33 cellular contexts compared by ENCODE assay signal in the genomic region with DNA sequence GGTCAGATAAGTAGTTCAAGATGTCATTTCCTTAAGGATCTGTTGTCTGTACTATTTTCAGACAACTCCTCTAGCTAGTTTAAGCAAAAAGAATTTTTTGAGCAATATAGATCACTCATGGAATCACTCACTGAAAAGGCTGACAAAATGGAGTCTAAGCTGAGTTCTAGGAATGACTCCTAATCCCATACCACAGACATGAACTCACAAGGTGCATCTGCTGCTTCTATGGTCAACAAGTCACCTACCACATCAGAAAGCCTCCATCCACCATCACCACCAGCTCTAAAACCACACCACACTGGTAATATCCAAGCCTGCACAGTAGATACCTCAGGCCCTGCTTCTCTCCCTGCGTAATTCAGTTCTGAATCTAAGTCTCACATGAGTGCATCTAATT. TPM values are rescaled to one million over a fixed set of nuclear protein-coding genes. Genes with fewer than 3 reads are reported as not detected.
"Had no signal": no experiment of that assay in that cellular context is flagged by ENCODE, and none has a peak within 500 bp of the region (broad histone marks: within the 10 kb centered on the region; RNA-seq: fewer than 3 reads in every experiment).

No MANE protein-coding gene starts in this region.

- H3K4me3 ChIP-seq: pancreas, psoas muscle, sigmoid colon, smooth muscle cell, uterus had no signal

- DNase-seq: activated CD4-positive, alpha-beta T cell treated with anti-CD3 and anti-CD28 coated beads, Interleukin-2, amount 10 ng/mL, durations not matched to agents 24 days and 14 days; activated CD8-positive, alpha-beta memory T cell treated with anti-CD3 and anti-CD28 coated beads, Interleukin-2, amount 10 ng/mL, durations not matched to agents 7 days and 5 days; activated CD8-positive, alpha-beta T cell treated with anti-CD3 and anti-CD28 coated beads, Interleukin-2, amount 10 ng/mL, durations not matched to agents 7 days and 5 days; brain microvascular endothelial cell; central memory CD4-positive, alpha-beta T cell; endodermal cell; foreskin fibroblast; head of caudate nucleus; hippocampal formation; left cardiac atrium; left ventricle myocardium superior; naive B cell; nephron progenitor cell; pancreas; psoas muscle; sigmoid colon; stimulated activated CD4-positive, alpha-beta T cell treated with anti-CD3 and anti-CD28 coated beads, Interleukin-15, amount 100 ng/mL, for 24 hours; substantia nigra; SW 1271; T1000; uterus; WERI-Rb-1 had no signal

- H3K36me3 ChIP-seq: uterus had no signal

- H3K4me1 ChIP-seq: pancreas, psoas muscle, sigmoid colon, uterus had no signal

- H3K9me3 Mint-ChIP-seq: activated CD4-positive, alpha-beta T cell treated with anti-CD3 and anti-CD28 coated beads, Interleukin-2, amount 10 ng/mL, durations not matched to agents 24 days and 14 days; naive B cell; T-helper 1 cell treated with Interleukin-12 subunit alpha and Interleukin-12 subunit beta and Interleukin-4 antibody, amounts not matched to agents 30 μg/mL and 1 μg/mL, for 36 hours had no signal

- H3K27me3 Mint-ChIP-seq: activated CD4-positive, alpha-beta T cell treated with anti-CD3 and anti-CD28 coated beads, Interleukin-2, amount 10 ng/mL, durations not matched to agents 24 days and 14 days; activated CD8-positive, alpha-beta memory T cell treated with anti-CD3 and anti-CD28 coated beads, Interleukin-2, amount 10 ng/mL, durations not matched to agents 7 days and 5 days; activated naive CD8-positive, alpha-beta T cell; naive B cell; stimulated activated naive CD8-positive, alpha-beta T cell treated with anti-CD3 and anti-CD28 coated beads, Interleukin-15, Interleukin-2, amounts not matched to agents 100 ng/mL and 50 ng/mL, for 24 hours; type B pancreatic cell had no signal

- H3K27ac ChIP-seq: brain microvascular endothelial cell, neutrophil, pancreas, psoas muscle, sigmoid colon, uterus, WERI-Rb-1 had no signal

- ATAC-seq: activated CD8-positive, alpha-beta memory T cell treated with anti-CD3 and anti-CD28 coated beads, Interleukin-2, amount 10 ng/mL, durations not matched to agents 7 days and 5 days; activated CD8-positive, alpha-beta T cell treated with anti-CD3 and anti-CD28 coated beads, Interleukin-2, amount 10 ng/mL, durations not matched to agents 7 days and 5 days; esophagus mucosa; left cardiac atrium; left ventricle myocardium superior; pancreas; psoas muscle had no signal

- H3K9me3 ChIP-seq: neutrophil, pancreas, psoas muscle, sigmoid colon, uterus had no signal

- H3K4me1 Mint-ChIP-seq: endodermal cell, naive B cell, nephron progenitor cell had no signal

- H3K27ac Mint-ChIP-seq: activated CD4-positive, alpha-beta T cell treated with anti-CD3 and anti-CD28 coated beads, Interleukin-2, amount 10 ng/mL, durations not matched to agents 24 days and 14 days; activated CD8-positive, alpha-beta memory T cell treated with anti-CD3 and anti-CD28 coated beads, Interleukin-2, amount 10 ng/mL, durations not matched to agents 7 days and 5 days; activated CD8-positive, alpha-beta T cell treated with anti-CD3 and anti-CD28 coated beads, Interleukin-2, amount 10 ng/mL, durations not matched to agents 7 days and 5 days; activated naive CD8-positive, alpha-beta T cell; endodermal cell; nephron progenitor cell; stimulated activated naive CD8-positive, alpha-beta T cell treated with anti-CD3 and anti-CD28 coated beads, Interleukin-15, Interleukin-2, amounts not matched to agents 100 ng/mL and 50 ng/mL, for 24 hours; T-helper 1 cell treated with Interleukin-12 subunit alpha and Interleukin-12 subunit beta and Interleukin-4 antibody, amounts not matched to agents 30 μg/mL and 1 μg/mL, for 36 hours; type B pancreatic cell had no signal

- H3K27me3 ChIP-seq: brain microvascular endothelial cell, neutrophil, pancreas, sigmoid colon, uterus had no signal

- H3K4me3 Mint-ChIP-seq: activated CD4-positive, alpha-beta T cell treated with anti-CD3 and anti-CD28 coated beads, Interleukin-2, amount 10 ng/mL, durations not matched to agents 24 days and 14 days; activated CD8-positive, alpha-beta memory T cell treated with anti-CD3 and anti-CD28 coated beads, Interleukin-2, amount 10 ng/mL, durations not matched to agents 7 days and 5 days; activated CD8-positive, alpha-beta T cell treated with anti-CD3 and anti-CD28 coated beads, Interleukin-2, amount 10 ng/mL, durations not matched to agents 7 days and 5 days; activated naive CD8-positive, alpha-beta T cell; endodermal cell; naive B cell; nephron progenitor cell; stimulated activated naive CD8-positive, alpha-beta T cell treated with anti-CD3 and anti-CD28 coated beads, Interleukin-15, Interleukin-2, amounts not matched to agents 100 ng/mL and 50 ng/mL, for 24 hours; T-helper 1 cell treated with Interleukin-12 subunit alpha and Interleukin-12 subunit beta and Interleukin-4 antibody, amounts not matched to agents 30 μg/mL and 1 μg/mL, for 36 hours; type B pancreatic cell had no signal

RNA-seq across cellular contexts. Expression of a gene that starts 55.9 kb away (rescaled TPM):
- total RNA-seq: activated CD4-positive, alpha-beta T cell treated with anti-CD3 and anti-CD28 coated beads, Interleukin-2, amount 10 ng/mL, durations not matched to agents 24 days and 14 days; activated CD8-positive, alpha-beta memory T cell treated with anti-CD3 and anti-CD28 coated beads, Interleukin-2, amount 10 ng/mL, durations not matched to agents 7 days and 5 days; activated CD8-positive, alpha-beta T cell treated with anti-CD3 and anti-CD28 coated beads, Interleukin-2, amount 10 ng/mL, durations not matched to agents 7 days and 5 days; astrocyte; endodermal cell; esophagus mucosa; left ventricle myocardium superior; lung microvascular endothelial cell; mucosa of gallbladder; pancreas; psoas muscle; sigmoid colon; smooth muscle cell; uterus had no signal
- polyA plus RNA-seq: keratinocyte, psoas muscle, smooth muscle cell had no signal
